In genomic region chr10:78180306-78180705, GRCh38 we compare ENCODE assay signal across 18 cellular contexts.
"Had no signal": no experiment of that assay in that cellular context is flagged by ENCODE, and none has a peak within 500 bp of the region (broad histone marks: within the 10 kb centered on the region; RNA-seq: fewer than 3 reads in every experiment).

No MANE protein-coding gene starts in this region.

- DNase-seq: activated CD4-positive, alpha-beta T cell treated with anti-CD3 and anti-CD28 coated beads for 4 hours; activated CD8-positive, alpha-beta memory T cell treated with anti-CD3 and anti-CD28 coated beads, Interleukin-2, amount 50 U/mL, for 48 hours; activated CD8-positive, alpha-beta T cell treated with anti-CD3 and anti-CD28 coated beads, Interleukin-2, amount 10 ng/mL, durations not matched to agents 7 days and 5 days; activated T-cell treated with anti-CD3 and anti-CD28 coated beads, Interleukin-2, amount 50 U/mL, for 1 hour; Kasumi-1; KBM-7; NCI-H1105 treated with DMSO at 0.1 percent for 48 hours; NCI-H146; NCI-H1930; NCI-H2171 treated with DMSO at 0.1 percent for 48 hours; NCI-H226; NCI-H526; NCI-H82; SIG-M5; T-cell had no signal

- H3K27ac Mint-ChIP-seq: activated CD8-positive, alpha-beta T cell treated with anti-CD3 and anti-CD28 coated beads, Interleukin-2, amount 10 ng/mL, durations not matched to agents 7 days and 5 days; activated naive CD4-positive, alpha-beta T cell treated with anti-CD3 and anti-CD28 coated beads, Interleukin-2, amount 50 U/mL, for 24 hours; T-cell had no signal

- H3K4me3 Mint-ChIP-seq: activated CD8-positive, alpha-beta T cell treated with anti-CD3 and anti-CD28 coated beads, Interleukin-2, amount 10 ng/mL, durations not matched to agents 7 days and 5 days; activated naive CD4-positive, alpha-beta T cell treated with anti-CD3 and anti-CD28 coated beads, Interleukin-2, amount 50 U/mL, for 24 hours; T-cell had no signal

- H3K9me3 Mint-ChIP-seq: activated naive CD4-positive, alpha-beta T cell treated with anti-CD3 and anti-CD28 coated beads, Interleukin-2, amount 50 U/mL, for 24 hours; T-cell had no signal

- ATAC-seq: activated CD4-positive, CD25-positive, alpha-beta regulatory T cell treated with anti-CD3 and anti-CD28 coated beads, Interleukin-2, amount 50 U/mL, for 24 hours; activated CD8-positive, alpha-beta T cell treated with anti-CD3 and anti-CD28 coated beads, Interleukin-2, amount 10 ng/mL, durations not matched to agents 7 days and 5 days; HepG2; T-cell had no signal

- FAIRE-seq: HepG2 had no signal

- H3K27me3 Mint-ChIP-seq: activated naive CD4-positive, alpha-beta T cell treated with anti-CD3 and anti-CD28 coated beads, Interleukin-2, amount 50 U/mL, for 24 hours had no signal

- H3K4me1 Mint-ChIP-seq: activated naive CD4-positive, alpha-beta T cell treated with anti-CD3 and anti-CD28 coated beads, Interleukin-2, amount 50 U/mL, for 24 hours; T-cell had no signal

- H3K36me3 Mint-ChIP-seq: activated naive CD4-positive, alpha-beta T cell treated with anti-CD3 and anti-CD28 coated beads, Interleukin-2, amount 50 U/mL, for 24 hours; T-cell had no signal
